In the genomic region with DNA sequence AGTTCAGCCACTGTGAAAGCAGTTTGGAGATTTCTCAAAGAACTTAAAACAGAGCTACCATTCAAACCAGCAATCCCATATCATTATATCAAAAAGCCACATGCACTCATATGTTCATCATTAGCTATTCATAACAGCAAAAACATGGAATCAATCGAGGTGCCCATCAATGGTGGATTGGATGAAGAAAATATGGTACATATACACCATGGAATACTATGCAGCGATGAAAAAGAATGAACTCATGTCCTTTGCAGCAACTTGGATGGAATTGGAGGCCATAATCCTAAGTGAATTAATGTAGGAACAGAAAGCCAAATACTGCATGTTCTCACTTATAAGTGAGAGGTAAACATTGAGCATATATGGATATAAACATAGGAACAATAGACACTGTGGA, we compare ENCODE assay signal across 9 cellular contexts. TPM values are rescaled to one million over a fixed set of nuclear protein-coding genes. Genes with fewer than 3 reads are reported as not detected.
"Had no signal": no experiment of that assay in that cellular context is flagged by ENCODE, and none has a peak within 500 bp of the region (broad histone marks: within the 10 kb centered on the region; RNA-seq: fewer than 3 reads in every experiment).

No MANE protein-coding gene starts in this region.

- H3K36me3 ChIP-seq: HAP-1 had no signal

- H3K27ac ChIP-seq: GM23248 had no signal

- DNase-seq: GM23248, GOT3, H7, KG1 had no signal

- H3K36me3 Mint-ChIP-seq: IgD-negative memory B cell had no signal

- H3K4me3 Mint-ChIP-seq: IgD-negative memory B cell had no signal

- H3K27me3 Mint-ChIP-seq: IgD-negative memory B cell had no signal

- H3K4me3 ChIP-seq: GM23248, HAP-1 had no signal

- FAIRE-seq: HepG2 had no signal

- H3K4me1 ChIP-seq: HAP-1 had no signal

- H3K9ac ChIP-seq: GM23248 had no signal

- H3K9me3 ChIP-seq: HAP-1 had no signal

- H3K27ac Mint-ChIP-seq: IgD-negative memory B cell had no signal

- H2AFZ ChIP-seq: GM23248 had no signal

- ATAC-seq: HCT116, HepG2 had no signal

- H3K4me1 Mint-ChIP-seq: IgD-negative memory B cell had no signal

RNA-seq across cellular contexts. Expression of a gene that starts 32.1 kb away (rescaled TPM):
- total RNA-seq: HT-29 had no signal
- polyA plus RNA-seq: GM23248 had no signal
